ENCODE assay signal across 25 cellular contexts in genomic region chr19:35178701-35179100, GRCh38. TPM values are rescaled to one million over a fixed set of nuclear protein-coding genes. Genes with fewer than 3 reads are reported as not detected.
"Had no signal": no experiment of that assay in that cellular context is flagged by ENCODE, and none has a peak within 500 bp of the region (broad histone marks: within the 10 kb centered on the region; RNA-seq: fewer than 3 reads in every experiment).

No MANE protein-coding gene starts in this region.

- H3K27me3 ChIP-seq: stomach had no signal

- ATAC-seq: left ventricle myocardium superior, right cardiac atrium, SK-N-SH treated with all-trans-retinoic acid at 6 μM for 48 hours had no signal

- H3K27ac ChIP-seq: prostate gland, skin epidermis, stomach had no signal

- H3K36me3 Mint-ChIP-seq: brain had no signal

- H3K36me3 ChIP-seq: prostate gland, stomach had no signal

- DNase-seq: activated CD4-positive, alpha-beta T cell treated with anti-CD3 and anti-CD28 coated beads, Interleukin-2, amount 50 U/mL, for 1 hour; activated CD4-positive, CD25-positive, alpha-beta regulatory T cell; activated naive CD8-positive, alpha-beta T cell treated with anti-CD3 and anti-CD28 coated beads, Interleukin-2, amount 10 ng/mL, durations not matched to agents 7 days and 5 days; activated T-cell treated with anti-CD3 and anti-CD28 coated beads for 4 hours; anterior cingulate cortex; caudate nucleus; erythroblast; foreskin melanocyte; head of caudate nucleus; kidney glomerular epithelial cell; left ventricle myocardium superior; right cardiac atrium; stimulated activated CD4-positive, alpha-beta T cell treated with anti-CD3 and anti-CD28 coated beads, Interleukin-2, amount 100 ng/mL, for 48 hours; stomach; T-cell; T-helper 9 cell; trophoblast cell had no signal

- H3K4me3 Mint-ChIP-seq: activated T-helper 1 cell treated with anti-CD3 and anti-CD28 coated beads, Interleukin-12 subunit alpha, Interleukin-12 subunit beta, Interleukin-2, Interleukin-4 antibody, amounts not matched to agents 30 ng/mL and 10 ng/mL and 1 ng/mL, durations not matched to agents 14 hours and 24 hours and 36 hours; brain; T-cell had no signal

- H3K4me3 ChIP-seq: prostate gland, skin epidermis, stomach had no signal

- H3K27me3 Mint-ChIP-seq: T-cell had no signal

- H3K4me1 ChIP-seq: prostate gland had no signal

- H3K9me3 ChIP-seq: prostate gland had no signal

- H3K27ac Mint-ChIP-seq: activated T-helper 1 cell treated with anti-CD3 and anti-CD28 coated beads, Interleukin-12 subunit alpha, Interleukin-12 subunit beta, Interleukin-2, Interleukin-4 antibody, amounts not matched to agents 30 ng/mL and 10 ng/mL and 1 ng/mL, durations not matched to agents 14 hours and 24 hours and 36 hours; brain had no signal

- H3K4me1 Mint-ChIP-seq: brain had no signal

RNA-seq across cellular contexts. Expression of gene FXYD7, which starts 35.6 kb away (rescaled TPM):
- total RNA-seq: activated CD8-positive, alpha-beta memory T cell treated with anti-CD3 and anti-CD28 coated beads for 36 hours; left ventricle myocardium superior; osteoblast; prostate gland had no signal

RNA-seq across cellular contexts. Expression of gene FXYD1, which starts 40.1 kb away (rescaled TPM):
- total RNA-seq: activated CD8-positive, alpha-beta memory T cell treated with anti-CD3 and anti-CD28 coated beads for 36 hours; activated naive CD8-positive, alpha-beta T cell treated with anti-CD3 and anti-CD28 coated beads, Interleukin-2, amount 10 ng/mL, durations not matched to agents 7 days and 5 days; activated T-helper 1 cell treated with anti-CD3 and anti-CD28 coated beads, Interleukin-12 subunit alpha, Interleukin-12 subunit beta, Interleukin-2, Interleukin-4 antibody, amounts not matched to agents 30 ng/mL and 10 ng/mL and 1 ng/mL, durations not matched to agents 14 hours and 24 hours and 36 hours; osteoblast had no signal

RNA-seq across cellular contexts. Expression of gene LGI4, which starts 43.8 kb away (rescaled TPM):
- total RNA-seq: activated CD8-positive, alpha-beta memory T cell treated with anti-CD3 and anti-CD28 coated beads for 36 hours; activated T-helper 1 cell treated with anti-CD3 and anti-CD28 coated beads, Interleukin-12 subunit alpha, Interleukin-12 subunit beta, Interleukin-2, Interleukin-4 antibody, amounts not matched to agents 30 ng/mL and 10 ng/mL and 1 ng/mL, durations not matched to agents 14 hours and 24 hours and 36 hours had no signal

RNA-seq across cellular contexts. Expression of gene FAM187B, which starts 49.8 kb away (rescaled TPM):
- total RNA-seq: activated CD8-positive, alpha-beta memory T cell treated with anti-CD3 and anti-CD28 coated beads for 36 hours; activated naive CD8-positive, alpha-beta T cell treated with anti-CD3 and anti-CD28 coated beads, Interleukin-2, amount 10 ng/mL, durations not matched to agents 7 days and 5 days; activated T-helper 1 cell treated with anti-CD3 and anti-CD28 coated beads, Interleukin-12 subunit alpha, Interleukin-12 subunit beta, Interleukin-2, Interleukin-4 antibody, amounts not matched to agents 30 ng/mL and 10 ng/mL and 1 ng/mL, durations not matched to agents 14 hours and 24 hours and 36 hours; left ventricle myocardium superior; osteoblast; right cardiac atrium; stomach; T-cell; temporal lobe had no signal
